ENCODE assay signal across 9 cellular contexts in the genomic region with DNA sequence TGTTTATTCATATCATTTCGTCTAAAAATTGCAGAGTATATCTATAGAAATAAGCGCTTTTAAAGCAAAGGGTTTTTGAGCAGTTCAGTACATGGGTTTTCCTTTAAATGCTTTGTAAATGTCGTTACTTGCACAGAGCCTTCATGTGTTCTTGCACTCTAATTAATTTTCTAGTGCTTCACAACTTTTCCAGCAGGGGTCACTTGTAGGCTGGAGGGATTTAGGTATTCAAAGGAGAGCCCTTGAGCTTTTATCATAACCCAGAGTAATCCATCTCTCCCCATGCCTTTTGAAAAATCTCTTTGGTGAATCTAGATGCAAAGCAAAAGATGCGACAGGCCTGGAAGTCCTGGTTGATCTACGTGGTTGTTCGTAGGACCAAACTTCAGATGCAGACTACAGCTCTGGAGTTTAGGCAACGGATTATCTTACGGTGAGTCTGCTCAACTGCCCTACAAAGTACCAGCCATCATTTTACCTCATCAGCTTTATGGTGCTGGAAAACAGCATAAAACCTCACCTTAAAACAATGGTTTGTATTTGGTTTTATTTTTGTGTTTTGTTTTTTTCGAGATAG.
DNase-seq lines count a peak whose midpoint lies in the region; ATAC-seq and TF ChIP-seq lines count a peak whose summit lies in the region.
"Had no signal": no experiment of that assay in that cellular context is flagged by ENCODE, and none has a peak within 500 bp of the region (broad histone marks: within the 10 kb centered on the region; RNA-seq: fewer than 3 reads in every experiment).

No MANE protein-coding gene starts in this region.

- ATAC-seq in HG03457 (IDR thresholded peaks at IDR 0.05; ENCODE audit: unreplicated experiment) (no peak), GM19397 (IDR thresholded peaks at IDR 0.05; ENCODE audit: unreplicated experiment) (no peak)
- no peak for ATAC-seq in activated T-helper 17 cell treated with anti-CD3 and anti-CD28 coated beads, Interleukin-2, amount 50 U/mL, for 72 hours (replicated peaks)

- peak; percentile 73 for DNase-seq in activated CD4-positive, alpha-beta T cell treated with anti-CD3 and anti-CD28 coated beads, Interleukin-2, amount 10 ng/mL, durations not matched to agents 24 days and 14 days
- no peak for DNase-seq in activated CD4-positive, alpha-beta T cell treated with anti-CD3 and anti-CD28 coated beads, Interleukin-2, amount 50 U/mL, for 48 hours
- DNase-seq in M059J (ENCODE audit: low read depth), result peak; percentile 36
- peak; percentile 18 for DNase-seq in astrocyte of the cerebellum (ENCODE audit: low read depth)
- peak; percentile 2 for DNase-seq in kidney glomerular epithelial cell (lab: John Stamatoyannopoulos, UW)
- DNase-seq: activated naive CD8-positive, alpha-beta T cell treated with anti-CD3 and anti-CD28 coated beads, Interleukin-2, amount 10 ng/mL, durations not matched to agents 7 days and 5 days had no signal

- no peak overlapping the region for H3K4me3 ChIP-seq in astrocyte of the cerebellum (ENCODE audit: low read depth, low read length)

- peaks cover 23% of the 10 kb centered on the region for H3K4me1 Mint-ChIP-seq in activated CD4-positive, alpha-beta T cell treated with anti-CD3 and anti-CD28 coated beads, Interleukin-2, amount 10 ng/mL, durations not matched to agents 24 days and 14 days
- peaks cover 22% of the 10 kb centered on the region for H3K4me1 Mint-ChIP-seq in activated T-helper 17 cell treated with anti-CD3 and anti-CD28 coated beads, Interleukin-2, amount 50 U/mL, for 72 hours

- peaks cover 48% of the 10 kb centered on the region for H3K36me3 Mint-ChIP-seq in activated CD4-positive, alpha-beta T cell treated with anti-CD3 and anti-CD28 coated beads, Interleukin-2, amount 10 ng/mL, durations not matched to agents 24 days and 14 days (ENCODE audit: low read depth)
- peaks cover 83% of the 10 kb centered on the region for H3K36me3 Mint-ChIP-seq in activated T-helper 17 cell treated with anti-CD3 and anti-CD28 coated beads, Interleukin-2, amount 50 U/mL, for 72 hours (ENCODE audit: low read depth)

- no peak overlapping the region for H3K27ac Mint-ChIP-seq in activated CD4-positive, alpha-beta T cell treated with anti-CD3 and anti-CD28 coated beads, Interleukin-2, amount 10 ng/mL, durations not matched to agents 24 days and 14 days
- H3K27ac Mint-ChIP-seq in activated T-helper 17 cell treated with anti-CD3 and anti-CD28 coated beads, Interleukin-2, amount 50 U/mL, for 72 hours, result no peak overlapping the region
- H3K27ac Mint-ChIP-seq: activated naive CD8-positive, alpha-beta T cell treated with anti-CD3 and anti-CD28 coated beads, Interleukin-2, amount 10 ng/mL, durations not matched to agents 7 days and 5 days had no signal

- in situ Hi-C loops in astrocyte of the cerebellum (cut with HindIII; ENCODE audit: low sequenced_read_pairs), result no loop called here

- peak; percentile 72 for TF ChIP-seq CTCF in astrocyte of the cerebellum (IDR thresholded peaks at IDR 0.05; ENCODE audit: low read depth, low read length, missing control alignments)

- H3K9me3 Mint-ChIP-seq in activated CD4-positive, alpha-beta T cell treated with anti-CD3 and anti-CD28 coated beads, Interleukin-2, amount 10 ng/mL, durations not matched to agents 24 days and 14 days, result no peaks in the 10 kb centered on the region
- no peaks in the 10 kb centered on the region for H3K9me3 Mint-ChIP-seq in activated T-helper 17 cell treated with anti-CD3 and anti-CD28 coated beads, Interleukin-2, amount 50 U/mL, for 72 hours
- H3K9me3 Mint-ChIP-seq: activated naive CD8-positive, alpha-beta T cell treated with anti-CD3 and anti-CD28 coated beads, Interleukin-2, amount 10 ng/mL, durations not matched to agents 7 days and 5 days had no signal

- no peaks in the 10 kb centered on the region for H3K27me3 Mint-ChIP-seq in activated CD4-positive, alpha-beta T cell treated with anti-CD3 and anti-CD28 coated beads, Interleukin-2, amount 10 ng/mL, durations not matched to agents 24 days and 14 days
- no peaks in the 10 kb centered on the region for H3K27me3 Mint-ChIP-seq in activated T-helper 17 cell treated with anti-CD3 and anti-CD28 coated beads, Interleukin-2, amount 50 U/mL, for 72 hours
- H3K27me3 Mint-ChIP-seq: activated naive CD8-positive, alpha-beta T cell treated with anti-CD3 and anti-CD28 coated beads, Interleukin-2, amount 10 ng/mL, durations not matched to agents 7 days and 5 days had no signal

- H3K4me3 Mint-ChIP-seq in activated CD4-positive, alpha-beta T cell treated with anti-CD3 and anti-CD28 coated beads, Interleukin-2, amount 10 ng/mL, durations not matched to agents 24 days and 14 days, result no peak overlapping the region
- H3K4me3 Mint-ChIP-seq in activated T-helper 17 cell treated with anti-CD3 and anti-CD28 coated beads, Interleukin-2, amount 50 U/mL, for 72 hours, result no peak overlapping the region
- H3K4me3 Mint-ChIP-seq: activated naive CD8-positive, alpha-beta T cell treated with anti-CD3 and anti-CD28 coated beads, Interleukin-2, amount 10 ng/mL, durations not matched to agents 7 days and 5 days had no signal

- intact Hi-C loops in activated CD4-positive, alpha-beta T cell treated with anti-CD3 and anti-CD28 coated beads, Interleukin-2, amount 10 ng/mL, durations not matched to agents 24 days and 14 days (cut with micrococcal nuclease), result loop anchor here (5.0 kb wide), 1 partner anchor 41 kb away; no protein-coding TSS in a partner anchor

Comparison
In these comparisons a context has a peak if more than half of its experiments do, and no peak if none do; other contexts are left out.
1. DNase-seq: peak in activated CD4-positive, alpha-beta T cell treated with anti-CD3 and anti-CD28 coated beads, Interleukin-2, amount 10 ng/mL, durations not matched to agents 24 days and 14 days (single experiment), M059J (single experiment), astrocyte of the cerebellum (single experiment) and kidney glomerular epithelial cell (single experiment); none in activated CD4-positive, alpha-beta T cell treated with anti-CD3 and anti-CD28 coated beads, Interleukin-2, amount 50 U/mL, for 48 hours (0 of 2).